1 cellular context compared by ENCODE assay signal in genomic region chr1:26690157-26690556, GRCh38.
A peak's percentile ranks its signal among the peaks of the same experiment; 100 is the strongest.
TF ChIP-seq lines count a peak whose summit lies in the region.

No MANE protein-coding gene starts in this region.

TF ChIP-seq in K562, 482 proteins besides CTCF, POLR2A, EP300 and RAD21 (continued from another document):
- TF ChIP-seq KLF16 (IDR thresholded peaks at IDR 0.05) (peak; percentile 51; the same call in 1 of the 2 replicates), ETS2 (tag; IDR thresholded peaks at IDR 0.05; ENCODE audit: borderline replicate concordance, poor library complexity, severe bottlenecking) (no peak), GABPB1 (CRISPR knock-in tag; IDR thresholded peaks at IDR 0.05) (no peak), TGIF2 (CRISPR knock-in tag; IDR thresholded peaks at IDR 0.05) (no peak), ELF1 (tag; IDR thresholded peaks at IDR 0.05) (no peak), ZNF57 (CRISPR knock-in tag; IDR thresholded peaks at IDR 0.05) (no peak), RBFOX2 (IDR thresholded peaks at IDR 0.05; ENCODE audit: low read depth, low read length) (no peak), TAL1 (IDR thresholded peaks at IDR 0.05) (no peak), SP2 (IDR thresholded peaks at IDR 0.05; ENCODE audit: extremely low read depth, low read depth, low read length, poor library complexity, severe bottlenecking) (no peak), MNT (conservative IDR thresholded peaks at IDR 0.05) (0 out of 4 replicates have a peak, but pooled peaks of 1 of the 2 experiments have one; percentile 25), NFE2 (IDR thresholded peaks at IDR 0.05; ENCODE audit: low read depth) (0 out of 2 replicates have a peak, but pooled peaks have one; percentile 7), NFIC (IDR thresholded peaks at IDR 0.05) (peak; percentile 80), PHF20 (IDR thresholded peaks at IDR 0.05; ENCODE audit: partially characterized antibody) (no peak)
TF ChIP-seq in K562: peak in this region for 18.
